In genomic region chr7:34979124-34979523, GRCh38 we compare ENCODE assay signal across 6 cellular contexts. TPM values are rescaled to one million over a fixed set of nuclear protein-coding genes. Genes with fewer than 3 reads are reported as not detected.
DNase-seq lines count a peak whose midpoint lies in the region; ATAC-seq, FAIRE-seq and TF ChIP-seq lines count a peak whose summit lies in the region.
"Not testable (repeated sequence)": the region's sequence is repeated elsewhere in the genome, so short reads cannot be mapped to it uniquely, and the experiment has no call there.

No MANE protein-coding gene starts in this region.

- CTCF ChIA-PET in H1 (lab: Charles Lee; ENCODE audit: partially characterized antibody): not testable (repeated sequence)

- H3K27ac ChIP-seq in H1 (ENCODE audit: low read depth, low read length); small intestine (ENCODE audit: low read depth in 1 of 2, low read length in 1 of 2): not testable (repeated sequence)

- not testable (repeated sequence) for H2BK20ac ChIP-seq in H1 (ENCODE audit: low read length)

- not testable (repeated sequence) for H3K4me2 ChIP-seq in H1 (ENCODE audit: insufficient read depth in 1 of 2, low read depth in 2 of 2, low read length in 2 of 2)

- H3K4me3 Mint-ChIP-seq in activated T-helper 17 cell treated with anti-CD3 and anti-CD28 coated beads, Interleukin-2, amount 50 U/mL, for 72 hours: not testable (repeated sequence)

- H3K36me3 Mint-ChIP-seq in activated T-helper 17 cell treated with anti-CD3 and anti-CD28 coated beads, Interleukin-2, amount 50 U/mL, for 72 hours (ENCODE audit: low read depth): peaks cover 11% of the 10 kb centered on the region

- H3K23me2 ChIP-seq in H1 (ENCODE audit: low read depth, low read length): not testable (repeated sequence)

- DNase-seq in H54 (ENCODE audit: insufficient read length, low spot score); H1 (ENCODE audit: low read depth in 1 of 2, low spot score in 2 of 2); small intestine: not testable (repeated sequence)

- H3K79me1 ChIP-seq in H1 (ENCODE audit: low read depth, low read length): not testable (repeated sequence)

- TF ChIP-seq RAD21 in H1 (IDR thresholded peaks at IDR 0.05 in 1 of 2, conservative IDR thresholded peaks at IDR 0.05 in 1 of 2; ENCODE audit: low read depth in 2 of 2, low read length in 2 of 2): not testable (repeated sequence)

- not testable (repeated sequence) for H3K9me3 Mint-ChIP-seq in activated T-helper 17 cell treated with anti-CD3 and anti-CD28 coated beads, Interleukin-2, amount 50 U/mL, for 72 hours

- not testable (repeated sequence) for H3K79me2 ChIP-seq in H1 (ENCODE audit: control insufficient read depth in 1 of 2, insufficient read depth in 2 of 2, low read length in 2 of 2)

- not testable (repeated sequence) for H2BK12ac ChIP-seq in H1 (ENCODE audit: low read depth, low read length)

- not testable (repeated sequence) for H3K27ac Mint-ChIP-seq in activated T-helper 17 cell treated with anti-CD3 and anti-CD28 coated beads, Interleukin-2, amount 50 U/mL, for 72 hours

- not testable (repeated sequence) for H3K4me1 Mint-ChIP-seq in activated T-helper 17 cell treated with anti-CD3 and anti-CD28 coated beads, Interleukin-2, amount 50 U/mL, for 72 hours

- not testable (repeated sequence) for H3K14ac ChIP-seq in H1 (ENCODE audit: insufficient read length)

- not testable (repeated sequence) for H3K36me3 ChIP-seq in H1 (ENCODE audit: control insufficient read depth in 2 of 4, insufficient read depth in 4 of 4, low read length in 3 of 4); small intestine (ENCODE audit: control insufficient read depth in 2 of 2, insufficient read depth in 2 of 2, low read length in 2 of 2)

- H4K91ac ChIP-seq in H1 (replicated peaks; ENCODE audit: insufficient read length, low read length): not testable (repeated sequence)

- not testable (repeated sequence) for H3K18ac ChIP-seq in H1 (ENCODE audit: extremely low read depth, low read length)

- TF ChIP-seq POLR2A in H54 (IDR thresholded peaks at IDR 0.05; ENCODE audit: low read depth, low read length); H1 (IDR thresholded peaks at IDR 0.05; ENCODE audit: control extremely low read depth in 1 of 2, low read depth in 2 of 2, low read length in 2 of 2): not testable (repeated sequence)

- not testable (repeated sequence) for H3K9ac ChIP-seq in H1 (replicated peaks in 1 of 4; ENCODE audit: extremely low read depth in 1 of 4, low read depth in 3 of 4, low read length in 3 of 4)

- H4K8ac ChIP-seq in H1 (ENCODE audit: extremely low read depth, insufficient read depth, low read length): not testable (repeated sequence)

- not testable (repeated sequence) for TF ChIP-seq EP300 in H1 (IDR thresholded peaks at IDR 0.05; ENCODE audit: borderline replicate concordance in 1 of 2, low read depth in 2 of 2, low read length in 2 of 2)

- H3K4ac ChIP-seq in H1 (replicated peaks; ENCODE audit: insufficient read length, low read depth, low read length): not testable (repeated sequence)

- H2AK5ac ChIP-seq in H1 (ENCODE audit: low read depth, low read length): not testable (repeated sequence)

- H3K27me3 ChIP-seq in H1 (replicated peaks in 1 of 4; ENCODE audit: control insufficient read depth in 3 of 4, extremely low read depth in 1 of 4, insufficient read depth in 3 of 4, low read length in 3 of 4); small intestine (ENCODE audit: control insufficient read depth in 2 of 2, insufficient read depth in 2 of 2, low read length in 2 of 2): not testable (repeated sequence)

- H3K27me3 Mint-ChIP-seq in activated T-helper 17 cell treated with anti-CD3 and anti-CD28 coated beads, Interleukin-2, amount 50 U/mL, for 72 hours: not testable (repeated sequence)

- not testable (repeated sequence) for H2BK5ac ChIP-seq in H1 (ENCODE audit: low read depth, low read length)

- not testable (repeated sequence) for H2BK15ac ChIP-seq in H1 (ENCODE audit: low read length)

- H4K5ac ChIP-seq in H1 (ENCODE audit: insufficient read length, low read depth, low read length): not testable (repeated sequence)

- not testable (repeated sequence) for H3K4me1 ChIP-seq in H1 (replicated peaks in 1 of 4; ENCODE audit: control insufficient read depth in 3 of 4, insufficient read depth in 4 of 4, low read length in 3 of 4); small intestine (ENCODE audit: control insufficient read depth in 2 of 2, insufficient read depth in 1 of 2, low read depth in 1 of 2, low read length in 1 of 2)

- POLR2A ChIA-PET in H1 (lab: Charles Lee; ENCODE audit: partially characterized antibody): not testable (repeated sequence)

- not testable (repeated sequence) for H3K9me3 ChIP-seq in H1 (ENCODE audit: insufficient read depth in 2 of 2, low read depth in 1 of 2, low read length in 1 of 2); small intestine (ENCODE audit: control insufficient read depth, low read depth)

- H3K4me3 ChIP-seq in H1 (ENCODE audit: extremely low read depth in 1 of 4, insufficient read depth in 2 of 4, low read depth in 3 of 4, low read length in 4 of 4); small intestine (ENCODE audit: low read depth in 1 of 2, low read length in 2 of 2): not testable (repeated sequence)

- TF ChIP-seq CTCF in H1 (IDR thresholded peaks at IDR 0.05; ENCODE audit: control extremely low read depth in 1 of 3, insufficient read depth in 1 of 3, low read depth in 1 of 3, low read length in 3 of 3): not testable (repeated sequence)

- H2BK120ac ChIP-seq in H1 (replicated peaks; ENCODE audit: low read depth, low read length): not testable (repeated sequence)

- peak; percentile 69 to 79 for ATAC-seq in activated CD4-positive, CD25-positive, alpha-beta regulatory T cell treated with anti-CD3 and anti-CD28 coated beads, Interleukin-2, amount 50 U/mL, for 24 hours
- ATAC-seq in activated T-helper 17 cell treated with anti-CD3 and anti-CD28 coated beads, Interleukin-2, amount 50 U/mL, for 72 hours (replicated peaks): peak; percentile 65

- FAIRE-seq in H54 (lab: Jason Lieb, UNC) (peak; percentile 98), H1 (lab: Jason Lieb, UNC) (peak; percentile 36), islet of Langerhans (lab: Jason Lieb, UNC) (peak; percentile 81), small intestine (lab: Jason Lieb, UNC) (peak; percentile 26)

- H2AFZ ChIP-seq in H1 (ENCODE audit: low read length): not testable (repeated sequence)

- not testable (repeated sequence) for H4K20me1 ChIP-seq in H1 (replicated peaks in 1 of 2; ENCODE audit: control insufficient read depth in 1 of 2, insufficient read depth in 2 of 2, low read length in 2 of 2)

- H3K23ac ChIP-seq in H1 (ENCODE audit: insufficient read length): not testable (repeated sequence)

- 90% methylated on average over 2 of the region's 2 CpGs; no CpG with 5 or more reads in 1 of the 2 experiments for WGBS in H1 (ENCODE audit: extremely low coverage in 1 of 2, insufficient coverage in 1 of 2, insufficient read length in 1 of 2, insufficient replicate concordance in 2 of 2, low coverage in 1 of 2, low lambda C conversion rate in 2 of 2, missing lambda C conversion rate in 1 of 2), 2 experiments
- 80 to 91% (median 89%) methylated on average over 2 of the region's 2 CpGs for WGBS in small intestine, 3 donors

- not testable (repeated sequence) for H3K56ac ChIP-seq in H1 (replicated peaks; ENCODE audit: insufficient read length, low read depth, low read length)

RNA-seq across cellular contexts. Expression of gene DPY19L1, which starts 58.2 kb away (rescaled TPM):
- total RNA-seq in activated T-helper 17 cell treated with anti-CD3 and anti-CD28 coated beads, Interleukin-2, amount 50 U/mL, for 72 hours: 10 to 100 TPM; 15.4 to 17.9 TPM
- total RNA-seq in H1 (2021; fragmentation: NEBNext Ultra II Directional; extraction: Animal tissue kit (Norgen Biotek cat#: 25700)): 18.3 and 23.3 TPM in 2 replicates
- 7.6 and 14.1 TPM in 2 replicates for polyA plus RNA-seq in H1 (2011; rRNA removed)
- polyA plus RNA-seq in H1 (2011; cell fraction: cytosol; rRNA removed): 12.0 TPM
- 5.0 TPM for polyA plus RNA-seq in H1 (2011; cell fraction: nucleus; rRNA removed)
- polyA plus RNA-seq in H1 (2012, experiment 1 of 2): 9.7 to 22.5 TPM (median 11.1 TPM) in 4 replicates
- 2.2 TPM for polyA plus RNA-seq in H1 (2012, experiment 2 of 2)
- polyA plus RNA-seq in H1 (2013, experiment 1 of 2): 14.1 TPM
- polyA plus RNA-seq in H1 (2013, experiment 2 of 2): 15.0 TPM
- 12.2 and 25.2 TPM in 2 replicates for polyA minus RNA-seq in H1 (2011; rRNA and poly(A)+ RNA removed)
- polyA minus RNA-seq in H1 (2011; cell fraction: cytosol; rRNA and poly(A)+ RNA removed): 9.2 TPM
- 13.2 TPM for polyA minus RNA-seq in H1 (2011; cell fraction: nucleus; rRNA and poly(A)+ RNA removed)
- 10 to 100 TPM in 1 of 3 donors, 1 to 10 TPM in 1, under 1 TPM in 1; 0.89 to 10.5 (median 2.2) TPM for polyA plus RNA-seq in small intestine
